Comparison of ENCODE assay signal across 8 cellular contexts in the genomic region with DNA sequence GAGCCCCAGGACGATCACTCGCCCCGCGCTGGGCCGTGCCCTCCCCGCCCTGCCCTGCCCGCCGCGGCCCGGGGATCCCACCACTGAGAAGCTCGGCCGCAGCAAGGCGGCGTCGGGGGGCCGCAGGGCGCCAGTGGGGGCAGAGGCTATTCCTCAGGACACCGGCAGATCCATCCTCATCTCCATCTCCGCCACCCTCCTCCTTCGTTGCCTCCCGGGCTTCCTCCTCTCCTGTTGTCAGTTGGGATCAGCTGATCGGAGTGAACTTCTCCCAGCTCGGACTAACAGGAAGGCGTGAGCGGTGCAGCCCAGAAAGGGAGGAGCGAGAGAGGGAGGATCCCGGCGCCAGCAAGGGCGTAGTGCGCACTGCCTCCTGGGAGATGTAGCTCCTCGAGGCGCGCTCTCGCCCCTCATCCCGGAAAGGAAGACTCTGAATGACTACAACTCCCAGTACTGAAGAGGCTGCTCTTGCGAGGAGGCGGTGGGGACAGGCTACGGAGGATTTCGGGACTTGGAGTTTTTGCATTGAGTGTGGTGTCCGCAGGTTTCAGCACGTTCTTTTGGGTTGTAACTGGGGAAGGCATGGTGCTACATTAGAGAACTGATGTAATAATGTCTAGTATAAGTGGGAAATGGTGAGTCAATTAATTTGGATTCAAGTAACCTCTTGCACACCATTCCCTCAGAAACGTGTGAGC. TPM values are rescaled to one million over a fixed set of nuclear protein-coding genes. Genes with fewer than 3 reads are reported as not detected.
A peak's percentile ranks its signal among the peaks of the same experiment; 100 is the strongest.
DNase-seq lines count a peak whose midpoint lies in the region; ATAC-seq, FAIRE-seq and TF ChIP-seq lines count a peak whose summit lies in the region.

A gene with protein sequence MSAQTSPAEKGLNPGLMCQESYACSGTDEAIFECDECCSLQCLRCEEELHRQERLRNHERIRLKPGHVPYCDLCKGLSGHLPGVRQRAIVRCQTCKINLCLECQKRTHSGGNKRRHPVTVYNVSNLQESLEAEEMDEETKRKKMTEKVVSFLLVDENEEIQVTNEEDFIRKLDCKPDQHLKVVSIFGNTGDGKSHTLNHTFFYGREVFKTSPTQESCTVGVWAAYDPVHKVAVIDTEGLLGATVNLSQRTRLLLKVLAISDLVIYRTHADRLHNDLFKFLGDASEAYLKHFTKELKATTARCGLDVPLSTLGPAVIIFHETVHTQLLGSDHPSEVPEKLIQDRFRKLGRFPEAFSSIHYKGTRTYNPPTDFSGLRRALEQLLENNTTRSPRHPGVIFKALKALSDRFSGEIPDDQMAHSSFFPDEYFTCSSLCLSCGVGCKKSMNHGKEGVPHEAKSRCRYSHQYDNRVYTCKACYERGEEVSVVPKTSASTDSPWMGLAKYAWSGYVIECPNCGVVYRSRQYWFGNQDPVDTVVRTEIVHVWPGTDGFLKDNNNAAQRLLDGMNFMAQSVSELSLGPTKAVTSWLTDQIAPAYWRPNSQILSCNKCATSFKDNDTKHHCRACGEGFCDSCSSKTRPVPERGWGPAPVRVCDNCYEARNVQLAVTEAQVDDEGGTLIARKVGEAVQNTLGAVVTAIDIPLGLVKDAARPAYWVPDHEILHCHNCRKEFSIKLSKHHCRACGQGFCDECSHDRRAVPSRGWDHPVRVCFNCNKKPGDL (minus strand): TSS at position 262 of the 698 bp plus-strand sequence. CDS start 2,598 bp downstream, outside the sequence.

- H4K20me1 ChIP-seq in astrocyte (ENCODE audit: insufficient read depth, low read length), result peaks cover 31% of the 10 kb centered on the region

- H3K4me1 ChIP-seq in astrocyte (ENCODE audit: insufficient read depth, low read length) (no peaks in the 10 kb centered on the region), right cardiac atrium (ENCODE audit: control insufficient read depth, insufficient read depth, low read length) (peaks cover 2% of the 10 kb centered on the region), uterus (peaks cover 0 to 6% of the 10 kb centered on the region in 2 donors)

- H3K27me3 ChIP-seq in astrocyte (ENCODE audit: insufficient read depth, low read length) (no peaks in the 10 kb centered on the region), right cardiac atrium (ENCODE audit: control insufficient read depth, insufficient read depth) (no peaks in the 10 kb centered on the region), uterus (no peaks in the 10 kb centered on the region)

- H3K36me3 ChIP-seq in astrocyte (ENCODE audit: insufficient read depth, low read length) (peaks cover 17% of the 10 kb centered on the region), uterus (no peaks in the 10 kb centered on the region)

- H3K9me3 Mint-ChIP-seq in astrocyte (ENCODE audit: unreplicated experiment), result no peaks in the 10 kb centered on the region

- H3K27ac Mint-ChIP-seq in astrocyte (ENCODE audit: unreplicated experiment), result peak within 1 kb of the TSS; percentile 89

- H3K79me2 ChIP-seq in astrocyte (ENCODE audit: insufficient read depth, low read length), result peaks cover 39% of the 10 kb centered on the region

- peak within 1 kb of the TSS; percentile 79 for H2AFZ ChIP-seq in astrocyte (ENCODE audit: low read depth, low read length)

- peak within 1 kb of the TSS; percentile 83 for H3K4me3 ChIP-seq in astrocyte (ENCODE audit: insufficient read depth, low read depth, low read length)
- peak within 1 kb of the TSS; percentile 74 for H3K4me3 ChIP-seq in right cardiac atrium (ENCODE audit: low read length)
- peak within 1 kb of the TSS; percentile 60 to 97 for H3K4me3 ChIP-seq in uterus

- DNase-seq in NCI-H187 treated with DMSO at 0.1 percent for 48 hours (lab: John Stamatoyannopoulos, UW) (peak; percentile 98), astrocyte (ENCODE audit: low read depth) (peak; percentile 98), right cardiac atrium (peak; percentile 97 to 99 (median 98)), pulmonary artery endothelial cell (ENCODE audit: low read depth, low spot score) (peak; percentile 97), uterus (peak; percentile 95 to 96)

- H3K27ac ChIP-seq in astrocyte (ENCODE audit: low read depth, low read length), result peak within 1 kb of the TSS; percentile 81
- peak within 1 kb of the TSS; percentile 93 for H3K27ac ChIP-seq in right cardiac atrium (ENCODE audit: low read length)
- H3K27ac ChIP-seq in uterus, result peak within 1 kb of the TSS; percentile 91

- peaks cover 13% of the 10 kb centered on the region for H3K36me3 Mint-ChIP-seq in astrocyte (ENCODE audit: low read depth, unreplicated experiment)

- no peaks in the 10 kb centered on the region for H3K27me3 Mint-ChIP-seq in astrocyte (ENCODE audit: low read depth, unreplicated experiment)

- H3K9me3 ChIP-seq in astrocyte (ENCODE audit: insufficient read depth, low read depth, low read length), result no peaks in the 10 kb centered on the region
- H3K9me3 ChIP-seq in right cardiac atrium (ENCODE audit: control insufficient read depth, low read length), result no peaks in the 10 kb centered on the region
- H3K9me3 ChIP-seq in uterus, result no peaks in the 10 kb centered on the region

- no peak for TF ChIP-seq CTCF in astrocyte (IDR thresholded peaks at IDR 0.05; ENCODE audit: insufficient read depth, low read depth, low read length)
- TF ChIP-seq CTCF in uterus (IDR thresholded peaks at IDR 0.05), result peak in 1 of 4 experiments; percentile 31

- H3K4me1 Mint-ChIP-seq in astrocyte (ENCODE audit: low read depth, unreplicated experiment), result peaks cover 18% of the 10 kb centered on the region

- WGBS in right cardiac atrium, result under 1% methylated on average over 39 of the region's 42 CpGs

- peak within 1 kb of the TSS; percentile 90 for H3K9ac ChIP-seq in astrocyte (ENCODE audit: low read length)

- intact Hi-C loops in T-helper 2 cell treated with Interferon-gamma antibody and Interleukin-4, amounts not matched to agents 100 ng/mL and 5 ng/mL, for 36 hours (cut with micrococcal nuclease), result loop anchor here (1.0 kb wide), 2 partner anchors 31 to 101 kb away; a partner anchor contains a TSS
- intact Hi-C loops in right cardiac atrium (cut with DNase I) (no loop called here), uterus (cut with DNase I; ENCODE audit: low total_unique reads) (no loop called here)

- ATAC-seq in GM18499 (IDR thresholded peaks at IDR 0.05; ENCODE audit: insufficient read depth, unreplicated experiment), result peak; percentile 94
- ATAC-seq in HG02943 (IDR thresholded peaks at IDR 0.05; ENCODE audit: low read depth, unreplicated experiment), result peak; percentile 93
- ATAC-seq in right cardiac atrium, result peak; percentile 100

- H3K4me2 ChIP-seq in astrocyte (ENCODE audit: low read length), result peak within 1 kb of the TSS; percentile 97

- peak; percentile 93 for FAIRE-seq in astrocyte (lab: Jason Lieb, UNC)

- peak within 1 kb of the TSS; percentile 94 for H3K4me3 Mint-ChIP-seq in astrocyte (ENCODE audit: unreplicated experiment)

- TF ChIP-seq POLR2A in uterus (IDR thresholded peaks at IDR 0.05), result peak; percentile 63 to 84

RNA-seq across cellular contexts. Expression of the gene that starts here (rescaled TPM):
- total RNA-seq in T-helper 2 cell treated with Interferon-gamma antibody and Interleukin-4, amounts not matched to agents 100 ng/mL and 5 ng/mL, for 36 hours, result 12.1 and 13.0 TPM in 2 replicates
- total RNA-seq in astrocyte, result 31.4 and 34.3 TPM in 2 replicates
- 10 to 100 TPM in 3 of 4 donors, 1 to 10 TPM in 1; 9.9 to 13.8 (median 13.3) TPM for total RNA-seq in right cardiac atrium
- polyA plus RNA-seq in right cardiac atrium, result 5.6 TPM
- total RNA-seq in pulmonary artery endothelial cell, result 11.3 and 13.0 TPM in 2 replicates
- total RNA-seq in uterus, result 10 to 100 TPM in 2 of 4 donors, 1 to 10 TPM in 2; 3.2 to 14.7 (median 9.8) TPM

Comparison
In these comparisons a context has a peak if more than half of its experiments do, and no peak if none do; other contexts are left out.
1. Peak in every context shown above with its lines: DNase-seq, ATAC-seq, H3K4me3 ChIP-seq and H3K27ac ChIP-seq.